Comparison of ENCODE assay signal across 1 cellular context in the genomic region with DNA sequence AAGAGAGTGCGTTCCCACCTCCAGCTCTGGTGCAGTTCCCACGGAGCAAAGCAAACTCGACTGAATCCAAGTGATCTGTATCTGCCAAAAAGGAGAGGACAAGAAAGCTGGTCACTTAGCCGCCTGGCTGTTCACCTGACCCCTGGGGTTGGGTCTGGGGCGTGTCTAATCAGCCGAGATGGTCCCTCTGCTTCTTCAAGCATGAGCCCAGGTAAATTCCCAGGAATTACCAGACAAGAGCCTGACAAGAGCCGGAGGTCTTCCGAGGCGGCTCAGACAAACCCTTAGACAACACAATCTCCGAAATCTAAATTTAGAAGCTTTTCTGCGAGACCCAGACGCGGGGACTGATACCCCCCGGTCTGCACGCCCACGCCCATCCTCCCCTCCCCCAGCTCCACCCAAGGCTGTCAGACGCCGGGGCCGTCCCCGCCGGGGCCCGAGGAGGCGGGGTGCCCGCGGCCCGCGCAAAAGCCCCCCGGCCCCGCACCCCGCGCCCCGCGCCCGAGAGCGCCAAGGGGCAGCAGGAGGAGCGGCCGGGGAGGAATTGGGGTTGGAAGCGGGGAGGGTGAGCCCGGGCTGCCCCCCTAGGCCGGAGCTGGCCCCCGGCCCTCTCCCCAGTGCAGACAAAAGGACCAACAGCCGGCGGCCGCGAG.
TF ChIP-seq lines count a peak whose summit lies in the region.

No MANE protein-coding gene starts in this region.

TF ChIP-seq in GM12878, 131 proteins besides CTCF, POLR2A, EP300 and RAD21 (continues in another document):
- TF ChIP-seq TBL1XR1 (IDR thresholded peaks at IDR 0.05; ENCODE audit: low read depth, low read length) (no peak), POU2F2 (IDR thresholded peaks at IDR 0.05; ENCODE audit: borderline replicate concordance, low read depth, low read length) (no peak), SRF (IDR thresholded peaks at IDR 0.05; ENCODE audit: low read depth in 2 of 2, low read length in 2 of 2) (no peak), MXI1 (IDR thresholded peaks at IDR 0.05; ENCODE audit: low read depth, low read length) (peak; percentile 75; the same call in 1 of the 2 replicates), SIN3A (IDR thresholded peaks at IDR 0.05; ENCODE audit: low read depth, low read length) (no peak), ESRRA (IDR thresholded peaks at IDR 0.05; ENCODE audit: low read length) (no peak), KLF5 (IDR thresholded peaks at IDR 0.05; ENCODE audit: partially characterized antibody) (no peak), JUNB (IDR thresholded peaks at IDR 0.05) (no peak), GATAD2B (conservative IDR thresholded peaks at IDR 0.05; ENCODE audit: low read depth) (no peak), ZBED1 (IDR thresholded peaks at IDR 0.05; ENCODE audit: borderline replicate concordance) (no peak), TAF1 (IDR thresholded peaks at IDR 0.05; ENCODE audit: borderline replicate concordance, low read depth, low read length) (0 out of 2 replicates have a peak, but pooled peaks have one; percentile 25), PML (IDR thresholded peaks at IDR 0.05; ENCODE audit: low read length) (no peak), CHD1 (IDR thresholded peaks at IDR 0.05; ENCODE audit: low read depth, low read length) (no peak), ZNF24 (IDR thresholded peaks at IDR 0.05) (no peak), BCL11A (IDR thresholded peaks at IDR 0.05; ENCODE audit: low read depth, low read length) (no peak), FOXM1 (IDR thresholded peaks at IDR 0.05; ENCODE audit: low read depth, low read length) (no peak), KDM1A (IDR thresholded peaks at IDR 0.05; ENCODE audit: borderline replicate concordance) (no peak), ZNF207 (IDR thresholded peaks at IDR 0.05; ENCODE audit: borderline replicate concordance) (no peak), POLR2AphosphoS2 (IDR thresholded peaks at IDR 0.05; ENCODE audit: low read depth, low read length) (no peak), RBBP5 (conservative IDR thresholded peaks at IDR 0.05) (no peak), RUNX3 (IDR thresholded peaks at IDR 0.05; ENCODE audit: low read length) (no peak), HDAC2 (IDR thresholded peaks at IDR 0.05) (no peak), NR2C2 (IDR thresholded peaks at IDR 0.05; ENCODE audit: borderline replicate concordance, control insufficient read depth, insufficient read length, low read depth) (no peak), JUND (IDR thresholded peaks at IDR 0.05; ENCODE audit: low read depth, low read length) (no peak), BHLHE40 (IDR thresholded peaks at IDR 0.05; ENCODE audit: borderline replicate concordance in 1 of 2, low read depth in 2 of 2, low read length in 1 of 2) (0 out of 4 replicates have a peak, but pooled peaks of 1 of the 2 experiments have one; percentile 17), CEBPB (IDR thresholded peaks at IDR 0.05; ENCODE audit: borderline replicate concordance in 1 of 2, low read depth in 2 of 2, low read length in 2 of 2) (no peak), DPF2 (IDR thresholded peaks at IDR 0.05) (0 out of 2 replicates have a peak, but pooled peaks have one; percentile 4), NRF1 (conservative IDR thresholded peaks at IDR 0.05; ENCODE audit: low read depth, low read length) (no peak), NFYA (IDR thresholded peaks at IDR 0.05; ENCODE audit: borderline replicate concordance, low read depth, low read length) (no peak), CHD2 (IDR thresholded peaks at IDR 0.05; ENCODE audit: borderline replicate concordance, low read depth, low read length) (peak; percentile 56; the same call in 1 of the 2 replicates), IKZF2 (IDR thresholded peaks at IDR 0.05) (peak in 1 of 2 experiments; percentile 20; a peak in 1 of 4 replicates), NR2F1 (conservative IDR thresholded peaks at IDR 0.05) (0 out of 2 replicates have a peak, but pooled peaks have one; percentile 4), SP1 (IDR thresholded peaks at IDR 0.05; ENCODE audit: low read depth, low read length) (no peak), STAT1 (conservative IDR thresholded peaks at IDR 0.05) (no peak), PAX5 (IDR thresholded peaks at IDR 0.05; ENCODE audit: borderline replicate concordance, low read depth, low read length) (no peak), TCF3 (IDR thresholded peaks at IDR 0.05; ENCODE audit: borderline replicate concordance, insufficient read depth, low read depth, low read length) (no peak)
- TF ChIP-seq, protein P1, sequence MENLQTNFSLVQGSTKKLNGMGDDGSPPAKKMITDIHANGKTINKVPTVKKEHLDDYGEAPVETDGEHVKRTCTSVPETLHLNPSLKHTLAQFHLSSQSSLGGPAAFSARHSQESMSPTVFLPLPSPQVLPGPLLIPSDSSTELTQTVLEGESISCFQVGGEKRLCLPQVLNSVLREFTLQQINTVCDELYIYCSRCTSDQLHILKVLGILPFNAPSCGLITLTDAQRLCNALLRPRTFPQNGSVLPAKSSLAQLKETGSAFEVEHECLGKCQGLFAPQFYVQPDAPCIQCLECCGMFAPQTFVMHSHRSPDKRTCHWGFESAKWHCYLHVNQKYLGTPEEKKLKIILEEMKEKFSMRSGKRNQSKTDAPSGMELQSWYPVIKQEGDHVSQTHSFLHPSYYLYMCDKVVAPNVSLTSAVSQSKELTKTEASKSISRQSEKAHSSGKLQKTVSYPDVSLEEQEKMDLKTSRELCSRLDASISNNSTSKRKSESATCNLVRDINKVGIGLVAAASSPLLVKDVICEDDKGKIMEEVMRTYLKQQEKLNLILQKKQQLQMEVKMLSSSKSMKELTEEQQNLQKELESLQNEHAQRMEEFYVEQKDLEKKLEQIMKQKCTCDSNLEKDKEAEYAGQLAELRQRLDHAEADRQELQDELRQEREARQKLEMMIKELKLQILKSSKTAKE (IDR thresholded peaks at IDR 0.05; ENCODE audit: low read depth, poor library complexity, severe bottlenecking), result peak; percentile 93
- TF ChIP-seq, protein P2, sequence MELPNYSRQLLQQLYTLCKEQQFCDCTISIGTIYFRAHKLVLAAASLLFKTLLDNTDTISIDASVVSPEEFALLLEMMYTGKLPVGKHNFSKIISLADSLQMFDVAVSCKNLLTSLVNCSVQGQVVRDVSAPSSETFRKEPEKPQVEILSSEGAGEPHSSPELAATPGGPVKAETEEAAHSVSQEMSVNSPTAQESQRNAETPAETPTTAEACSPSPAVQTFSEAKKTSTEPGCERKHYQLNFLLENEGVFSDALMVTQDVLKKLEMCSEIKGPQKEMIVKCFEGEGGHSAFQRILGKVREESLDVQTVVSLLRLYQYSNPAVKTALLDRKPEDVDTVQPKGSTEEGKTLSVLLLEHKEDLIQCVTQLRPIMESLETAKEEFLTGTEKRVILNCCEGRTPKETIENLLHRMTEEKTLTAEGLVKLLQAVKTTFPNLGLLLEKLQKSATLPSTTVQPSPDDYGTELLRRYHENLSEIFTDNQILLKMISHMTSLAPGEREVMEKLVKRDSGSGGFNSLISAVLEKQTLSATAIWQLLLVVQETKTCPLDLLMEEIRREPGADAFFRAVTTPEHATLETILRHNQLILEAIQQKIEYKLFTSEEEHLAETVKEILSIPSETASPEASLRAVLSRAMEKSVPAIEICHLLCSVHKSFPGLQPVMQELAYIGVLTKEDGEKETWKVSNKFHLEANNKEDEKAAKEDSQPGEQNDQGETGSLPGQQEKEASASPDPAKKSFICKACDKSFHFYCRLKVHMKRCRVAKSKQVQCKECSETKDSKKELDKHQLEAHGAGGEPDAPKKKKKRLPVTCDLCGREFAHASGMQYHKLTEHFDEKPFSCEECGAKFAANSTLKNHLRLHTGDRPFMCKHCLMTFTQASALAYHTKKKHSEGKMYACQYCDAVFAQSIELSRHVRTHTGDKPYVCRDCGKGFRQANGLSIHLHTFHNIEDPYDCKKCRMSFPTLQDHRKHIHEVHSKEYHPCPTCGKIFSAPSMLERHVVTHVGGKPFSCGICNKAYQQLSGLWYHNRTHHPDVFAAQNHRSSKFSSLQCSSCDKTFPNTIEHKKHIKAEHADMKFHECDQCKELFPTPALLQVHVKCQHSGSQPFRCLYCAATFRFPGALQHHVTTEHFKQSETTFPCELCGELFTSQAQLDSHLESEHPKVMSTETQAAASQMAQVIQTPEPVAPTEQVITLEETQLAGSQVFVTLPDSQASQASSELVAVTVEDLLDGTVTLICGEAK (IDR thresholded peaks at IDR 0.05; ENCODE audit: borderline replicate concordance), result no peak
- TF ChIP-seq, protein P3, sequence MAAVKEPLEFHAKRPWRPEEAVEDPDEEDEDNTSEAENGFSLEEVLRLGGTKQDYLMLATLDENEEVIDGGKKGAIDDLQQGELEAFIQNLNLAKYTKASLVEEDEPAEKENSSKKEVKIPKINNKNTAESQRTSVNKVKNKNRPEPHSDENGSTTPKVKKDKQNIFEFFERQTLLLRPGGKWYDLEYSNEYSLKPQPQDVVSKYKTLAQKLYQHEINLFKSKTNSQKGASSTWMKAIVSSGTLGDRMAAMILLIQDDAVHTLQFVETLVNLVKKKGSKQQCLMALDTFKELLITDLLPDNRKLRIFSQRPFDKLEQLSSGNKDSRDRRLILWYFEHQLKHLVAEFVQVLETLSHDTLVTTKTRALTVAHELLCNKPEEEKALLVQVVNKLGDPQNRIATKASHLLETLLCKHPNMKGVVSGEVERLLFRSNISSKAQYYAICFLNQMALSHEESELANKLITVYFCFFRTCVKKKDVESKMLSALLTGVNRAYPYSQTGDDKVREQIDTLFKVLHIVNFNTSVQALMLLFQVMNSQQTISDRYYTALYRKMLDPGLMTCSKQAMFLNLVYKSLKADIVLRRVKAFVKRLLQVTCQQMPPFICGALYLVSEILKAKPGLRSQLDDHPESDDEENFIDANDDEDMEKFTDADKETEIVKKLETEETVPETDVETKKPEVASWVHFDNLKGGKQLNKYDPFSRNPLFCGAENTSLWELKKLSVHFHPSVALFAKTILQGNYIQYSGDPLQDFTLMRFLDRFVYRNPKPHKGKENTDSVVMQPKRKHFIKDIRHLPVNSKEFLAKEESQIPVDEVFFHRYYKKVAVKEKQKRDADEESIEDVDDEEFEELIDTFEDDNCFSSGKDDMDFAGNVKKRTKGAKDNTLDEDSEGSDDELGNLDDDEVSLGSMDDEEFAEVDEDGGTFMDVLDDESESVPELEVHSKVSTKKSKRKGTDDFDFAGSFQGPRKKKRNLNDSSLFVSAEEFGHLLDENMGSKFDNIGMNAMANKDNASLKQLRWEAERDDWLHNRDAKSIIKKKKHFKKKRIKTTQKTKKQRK (IDR thresholded peaks at IDR 0.05; ENCODE audit: low read depth, low read length), result no peak
- TF ChIP-seq, protein P4, sequence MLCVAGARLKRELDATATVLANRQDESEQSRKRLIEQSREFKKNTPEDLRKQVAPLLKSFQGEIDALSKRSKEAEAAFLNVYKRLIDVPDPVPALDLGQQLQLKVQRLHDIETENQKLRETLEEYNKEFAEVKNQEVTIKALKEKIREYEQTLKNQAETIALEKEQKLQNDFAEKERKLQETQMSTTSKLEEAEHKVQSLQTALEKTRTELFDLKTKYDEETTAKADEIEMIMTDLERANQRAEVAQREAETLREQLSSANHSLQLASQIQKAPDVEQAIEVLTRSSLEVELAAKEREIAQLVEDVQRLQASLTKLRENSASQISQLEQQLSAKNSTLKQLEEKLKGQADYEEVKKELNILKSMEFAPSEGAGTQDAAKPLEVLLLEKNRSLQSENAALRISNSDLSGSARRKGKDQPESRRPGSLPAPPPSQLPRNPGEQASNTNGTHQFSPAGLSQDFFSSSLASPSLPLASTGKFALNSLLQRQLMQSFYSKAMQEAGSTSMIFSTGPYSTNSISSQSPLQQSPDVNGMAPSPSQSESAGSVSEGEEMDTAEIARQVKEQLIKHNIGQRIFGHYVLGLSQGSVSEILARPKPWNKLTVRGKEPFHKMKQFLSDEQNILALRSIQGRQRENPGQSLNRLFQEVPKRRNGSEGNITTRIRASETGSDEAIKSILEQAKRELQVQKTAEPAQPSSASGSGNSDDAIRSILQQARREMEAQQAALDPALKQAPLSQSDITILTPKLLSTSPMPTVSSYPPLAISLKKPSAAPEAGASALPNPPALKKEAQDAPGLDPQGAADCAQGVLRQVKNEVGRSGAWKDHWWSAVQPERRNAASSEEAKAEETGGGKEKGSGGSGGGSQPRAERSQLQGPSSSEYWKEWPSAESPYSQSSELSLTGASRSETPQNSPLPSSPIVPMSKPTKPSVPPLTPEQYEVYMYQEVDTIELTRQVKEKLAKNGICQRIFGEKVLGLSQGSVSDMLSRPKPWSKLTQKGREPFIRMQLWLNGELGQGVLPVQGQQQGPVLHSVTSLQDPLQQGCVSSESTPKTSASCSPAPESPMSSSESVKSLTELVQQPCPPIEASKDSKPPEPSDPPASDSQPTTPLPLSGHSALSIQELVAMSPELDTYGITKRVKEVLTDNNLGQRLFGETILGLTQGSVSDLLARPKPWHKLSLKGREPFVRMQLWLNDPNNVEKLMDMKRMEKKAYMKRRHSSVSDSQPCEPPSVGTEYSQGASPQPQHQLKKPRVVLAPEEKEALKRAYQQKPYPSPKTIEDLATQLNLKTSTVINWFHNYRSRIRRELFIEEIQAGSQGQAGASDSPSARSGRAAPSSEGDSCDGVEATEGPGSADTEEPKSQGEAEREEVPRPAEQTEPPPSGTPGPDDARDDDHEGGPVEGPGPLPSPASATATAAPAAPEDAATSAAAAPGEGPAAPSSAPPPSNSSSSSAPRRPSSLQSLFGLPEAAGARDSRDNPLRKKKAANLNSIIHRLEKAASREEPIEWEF (IDR thresholded peaks at IDR 0.05; ENCODE audit: insufficient replicate concordance, low read depth, low read length), result peak; percentile 11
- TF ChIP-seq, protein P5, sequence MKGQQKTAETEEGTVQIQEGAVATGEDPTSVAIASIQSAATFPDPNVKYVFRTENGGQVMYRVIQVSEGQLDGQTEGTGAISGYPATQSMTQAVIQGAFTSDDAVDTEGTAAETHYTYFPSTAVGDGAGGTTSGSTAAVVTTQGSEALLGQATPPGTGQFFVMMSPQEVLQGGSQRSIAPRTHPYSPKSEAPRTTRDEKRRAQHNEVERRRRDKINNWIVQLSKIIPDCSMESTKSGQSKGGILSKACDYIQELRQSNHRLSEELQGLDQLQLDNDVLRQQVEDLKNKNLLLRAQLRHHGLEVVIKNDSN (IDR thresholded peaks at IDR 0.05; ENCODE audit: borderline replicate concordance, extremely low read length, insufficient read depth, low read depth, low read length), result no peak
- TF ChIP-seq, protein P6, sequence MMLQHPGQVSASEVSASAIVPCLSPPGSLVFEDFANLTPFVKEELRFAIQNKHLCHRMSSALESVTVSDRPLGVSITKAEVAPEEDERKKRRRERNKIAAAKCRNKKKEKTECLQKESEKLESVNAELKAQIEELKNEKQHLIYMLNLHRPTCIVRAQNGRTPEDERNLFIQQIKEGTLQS (IDR thresholded peaks at IDR 0.05; ENCODE audit: borderline replicate concordance, extremely low read depth, low read depth, low read length), result no peak
- TF ChIP-seq, protein P7, sequence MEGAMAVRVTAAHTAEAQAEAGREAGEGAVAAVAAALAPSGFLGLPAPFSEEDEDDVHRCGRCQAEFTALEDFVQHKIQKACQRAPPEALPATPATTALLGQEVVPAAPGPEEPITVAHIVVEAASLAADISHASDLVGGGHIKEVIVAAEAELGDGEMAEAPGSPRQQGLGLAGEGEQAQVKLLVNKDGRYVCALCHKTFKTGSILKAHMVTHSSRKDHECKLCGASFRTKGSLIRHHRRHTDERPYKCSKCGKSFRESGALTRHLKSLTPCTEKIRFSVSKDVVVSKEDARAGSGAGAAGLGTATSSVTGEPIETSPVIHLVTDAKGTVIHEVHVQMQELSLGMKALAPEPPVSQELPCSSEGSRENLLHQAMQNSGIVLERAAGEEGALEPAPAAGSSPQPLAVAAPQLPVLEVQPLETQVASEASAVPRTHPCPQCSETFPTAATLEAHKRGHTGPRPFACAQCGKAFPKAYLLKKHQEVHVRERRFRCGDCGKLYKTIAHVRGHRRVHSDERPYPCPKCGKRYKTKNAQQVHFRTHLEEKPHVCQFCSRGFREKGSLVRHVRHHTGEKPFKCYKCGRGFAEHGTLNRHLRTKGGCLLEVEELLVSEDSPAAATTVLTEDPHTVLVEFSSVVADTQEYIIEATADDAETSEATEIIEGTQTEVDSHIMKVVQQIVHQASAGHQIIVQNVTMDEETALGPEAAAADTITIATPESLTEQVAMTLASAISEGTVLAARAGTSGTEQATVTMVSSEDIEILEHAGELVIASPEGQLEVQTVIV (IDR thresholded peaks at IDR 0.05; ENCODE audit: borderline replicate concordance, partially characterized antibody), result no peak
